1 cellular context compared by ENCODE assay signal in genomic region chr14:65993103-65993502, GRCh38.
TF ChIP-seq lines count a peak whose summit lies in the region.

No MANE protein-coding gene starts in this region.

TF ChIP-seq in H1, 55 proteins besides CTCF, POLR2A, EP300 and RAD21 (continued from another document):
- TF ChIP-seq TBP (IDR thresholded peaks at IDR 0.05; ENCODE audit: low read depth, low read length), result no peak
- no peak for TF ChIP-seq TCF12 (IDR thresholded peaks at IDR 0.05; ENCODE audit: low read depth, low read length)
- no peak for TF ChIP-seq BCL11A (IDR thresholded peaks at IDR 0.05; ENCODE audit: low read depth in 2 of 2, low read length in 2 of 2)
- TF ChIP-seq BRCA1 (IDR thresholded peaks at IDR 0.05; ENCODE audit: low read depth, low read length), result no peak
- no peak for TF ChIP-seq TEAD4 (IDR thresholded peaks at IDR 0.05; ENCODE audit: low read depth, low read length)
- TF ChIP-seq SAP30 (IDR thresholded peaks at IDR 0.05; ENCODE audit: insufficient read depth, insufficient replicate concordance, low read length), result no peak
- TF ChIP-seq ATF3 (IDR thresholded peaks at IDR 0.05; ENCODE audit: insufficient read depth, low read depth, low read length), result no peak
- TF ChIP-seq, protein P1, sequence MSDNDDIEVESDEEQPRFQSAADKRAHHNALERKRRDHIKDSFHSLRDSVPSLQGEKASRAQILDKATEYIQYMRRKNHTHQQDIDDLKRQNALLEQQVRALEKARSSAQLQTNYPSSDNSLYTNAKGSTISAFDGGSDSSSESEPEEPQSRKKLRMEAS (IDR thresholded peaks at IDR 0.05), result no peak
- TF ChIP-seq GTF2F1 (IDR thresholded peaks at IDR 0.05; ENCODE audit: borderline replicate concordance, low read depth, low read length), result no peak
- TF ChIP-seq KDM1A (IDR thresholded peaks at IDR 0.05; ENCODE audit: borderline replicate concordance, low read length), result no peak
- no peak for TF ChIP-seq CBX5 (IDR thresholded peaks at IDR 0.05; ENCODE audit: low read depth, low read length)
- TF ChIP-seq SUZ12 (IDR thresholded peaks at IDR 0.05; ENCODE audit: low read length), result no peak
TF ChIP-seq in H1: peak in this region for 0.
